Comparison of ENCODE assay signal across 2 cellular contexts in genomic region chr14:90060965-90061848, GRCh38.
TF ChIP-seq lines count a peak whose summit lies in the region.

No MANE protein-coding gene starts in this region.

TF ChIP-seq in IMR-90, 13 proteins besides CTCF, POLR2A, EP300 and RAD21:
- no peak for TF ChIP-seq FOS (IDR thresholded peaks at IDR 0.05; ENCODE audit: low read depth, low read length)
- no peak for TF ChIP-seq SMC3 (IDR thresholded peaks at IDR 0.05; ENCODE audit: low read depth, low read length)
- TF ChIP-seq BHLHE40 (IDR thresholded peaks at IDR 0.05; ENCODE audit: low read depth, low read length), result no peak
- no peak for TF ChIP-seq USF2 (IDR thresholded peaks at IDR 0.05; ENCODE audit: low read depth, low read length)
- no peak for TF ChIP-seq NFE2L2 (IDR thresholded peaks at IDR 0.05; ENCODE audit: low read depth, low read length)
- TF ChIP-seq MXI1 (IDR thresholded peaks at IDR 0.05; ENCODE audit: borderline replicate concordance, low read depth, low read length), result no peak
- TF ChIP-seq MAZ (IDR thresholded peaks at IDR 0.05; ENCODE audit: borderline replicate concordance, low read depth, low read length), result no peak

TF ChIP-seq in HepG2, 621 proteins besides CTCF, POLR2A, EP300 and RAD21 (continues in another document):
- peak; percentile 3 for TF ChIP-seq SKI (IDR thresholded peaks at IDR 0.05; ENCODE audit: partially characterized antibody)
- no peak for TF ChIP-seq JUNB (CRISPR knock-in tag; IDR thresholded peaks at IDR 0.05; ENCODE audit: borderline replicate concordance)
- no peak for TF ChIP-seq ZNF350 (CRISPR knock-in tag; IDR thresholded peaks at IDR 0.05; ENCODE audit: borderline replicate concordance, low read depth)
- peak; percentile 9; the same call in 1 of the 2 replicates for TF ChIP-seq ZGPAT (CRISPR knock-in tag; IDR thresholded peaks at IDR 0.05)
- no peak for TF ChIP-seq HOXA5 (CRISPR knock-in tag; IDR thresholded peaks at IDR 0.05)
- no peak for TF ChIP-seq MXD4 (CRISPR knock-in tag; IDR thresholded peaks at IDR 0.05)
- TF ChIP-seq SAP130 (CRISPR knock-in tag; IDR thresholded peaks at IDR 0.05; ENCODE audit: low read depth), result no peak
- no peak for TF ChIP-seq IRF2 (CRISPR knock-in tag; IDR thresholded peaks at IDR 0.05)
- TF ChIP-seq BCLAF1 (IDR thresholded peaks at IDR 0.05), result no peak
- TF ChIP-seq ARID4A (CRISPR knock-in tag; IDR thresholded peaks at IDR 0.05; ENCODE audit: borderline replicate concordance), result peak; percentile 29; the same call in 1 of the 2 replicates
- no peak for TF ChIP-seq ZNF607 (CRISPR knock-in tag; IDR thresholded peaks at IDR 0.05; ENCODE audit: borderline replicate concordance)
- TF ChIP-seq TCF7 (IDR thresholded peaks at IDR 0.05; ENCODE audit: low read depth), result no peak
- no peak for TF ChIP-seq HNRNPK (IDR thresholded peaks at IDR 0.05; ENCODE audit: low read depth, low read length, poor library complexity, severe bottlenecking)
- TF ChIP-seq ZNF878 (CRISPR knock-in tag; IDR thresholded peaks at IDR 0.05), result no peak
- TF ChIP-seq ZNF770 (CRISPR knock-in tag; IDR thresholded peaks at IDR 0.05), result peak; percentile 16; the same call in 1 of the 2 replicates
- no peak for TF ChIP-seq ZZZ3 (CRISPR knock-in tag; IDR thresholded peaks at IDR 0.05; ENCODE audit: borderline replicate concordance)
- TF ChIP-seq ZBTB42 (CRISPR knock-in tag; IDR thresholded peaks at IDR 0.05), result no peak
- no peak for TF ChIP-seq ZC3H4 (CRISPR knock-in tag; IDR thresholded peaks at IDR 0.05; ENCODE audit: borderline replicate concordance)
- peak; percentile 96 for TF ChIP-seq ZNF800 (CRISPR knock-in tag; IDR thresholded peaks at IDR 0.05)
- TF ChIP-seq ZNF264 (CRISPR knock-in tag; IDR thresholded peaks at IDR 0.05), result no peak
- TF ChIP-seq FOXJ3 (CRISPR knock-in tag; IDR thresholded peaks at IDR 0.05; ENCODE audit: borderline replicate concordance), result no peak
- no peak for TF ChIP-seq ZNF543 (CRISPR knock-in tag; IDR thresholded peaks at IDR 0.05)
- TF ChIP-seq RBFOX2 (IDR thresholded peaks at IDR 0.05; ENCODE audit: low read depth, low read length), result no peak
- TF ChIP-seq GFI1 (CRISPR knock-in tag; IDR thresholded peaks at IDR 0.05; ENCODE audit: borderline replicate concordance), result 0 out of 2 replicates have a peak, but pooled peaks have one; percentile 2
- TF ChIP-seq ZNF577 (CRISPR knock-in tag; IDR thresholded peaks at IDR 0.05; ENCODE audit: borderline replicate concordance, low read depth), result no peak
- no peak; the same call in 1 of the 2 replicates for TF ChIP-seq ARHGAP35 (CRISPR knock-in tag; IDR thresholded peaks at IDR 0.05; ENCODE audit: borderline replicate concordance)
- no peak for TF ChIP-seq NR2F2 (IDR thresholded peaks at IDR 0.05; ENCODE audit: borderline replicate concordance, low read depth)
- no peak for TF ChIP-seq ASH2L (IDR thresholded peaks at IDR 0.05; ENCODE audit: insufficient read length, low read depth, low read length)
- no peak for TF ChIP-seq ZNF749 (CRISPR knock-in tag; IDR thresholded peaks at IDR 0.05; ENCODE audit: borderline replicate concordance)
- TF ChIP-seq ZNF234 (CRISPR knock-in tag; conservative IDR thresholded peaks at IDR 0.05), result no peak
- TF ChIP-seq SMYD3 (CRISPR knock-in tag; IDR thresholded peaks at IDR 0.05), result no peak
- TF ChIP-seq NR2F6 (IDR thresholded peaks at IDR 0.05), result no peak
- TF ChIP-seq NR2F6 (CRISPR knock-in tag; IDR thresholded peaks at IDR 0.05), result 0 out of 2 replicates have a peak, but pooled peaks have one; percentile 27
- TF ChIP-seq GMEB2 (CRISPR knock-in tag; IDR thresholded peaks at IDR 0.05; ENCODE audit: low read depth), result no peak
- peak; percentile 39; the same call in 1 of the 2 replicates for TF ChIP-seq ETV5 (CRISPR knock-in tag; IDR thresholded peaks at IDR 0.05; ENCODE audit: borderline replicate concordance)
- TF ChIP-seq MIER3 (CRISPR knock-in tag; IDR thresholded peaks at IDR 0.05; ENCODE audit: borderline replicate concordance), result no peak
- TF ChIP-seq HNRNPLL (IDR thresholded peaks at IDR 0.05; ENCODE audit: low read depth, low read length, poor library complexity, severe bottlenecking), result no peak
- no peak for TF ChIP-seq ZSCAN30 (CRISPR knock-in tag; IDR thresholded peaks at IDR 0.05)
- peak; percentile 13; the same call in 1 of the 2 replicates for TF ChIP-seq ZNF687 (CRISPR knock-in tag; IDR thresholded peaks at IDR 0.05)
- TF ChIP-seq ZNF788 (CRISPR knock-in tag; IDR thresholded peaks at IDR 0.05; ENCODE audit: borderline replicate concordance), result no peak
- TF ChIP-seq ATF1 (CRISPR knock-in tag; IDR thresholded peaks at IDR 0.05), result no peak
- peak; percentile 3; the same call in 1 of the 2 replicates for TF ChIP-seq HDAC1 (CRISPR knock-in tag; IDR thresholded peaks at IDR 0.05)
- no peak for TF ChIP-seq ZMAT5 (CRISPR knock-in tag; IDR thresholded peaks at IDR 0.05; ENCODE audit: borderline replicate concordance, low read depth)
- TF ChIP-seq NR3C1 (CRISPR knock-in tag; IDR thresholded peaks at IDR 0.05), result no peak
